Comparison of ENCODE assay signal across 15 cellular contexts in genomic region chr5:172428224-172429166, GRCh38. TPM values are rescaled to one million over a fixed set of nuclear protein-coding genes. Genes with fewer than 3 reads are reported as not detected.
DNase-seq lines count a peak whose midpoint lies in the region; ATAC-seq and TF ChIP-seq lines count a peak whose summit lies in the region.
"Had no signal": no experiment of that assay in that cellular context is flagged by ENCODE, and none has a peak within 500 bp of the region (broad histone marks: within the 10 kb centered on the region; RNA-seq: fewer than 3 reads in every experiment).

No MANE protein-coding gene starts in this region.

- peaks cover 0 to 63% (median 0%) of the 10 kb centered on the region in 11 experiments; a peak in 2 of 22 replicates for H4K20me1 ChIP-seq in BLaER1 treated with 17β-estradiol and CSF1 and Interleukin-3, amounts not matched to agents 10 nM and 100 nM

- H3K4me3 ChIP-seq in BLaER1 treated with 17β-estradiol and CSF1 and Interleukin-3, amounts not matched to agents 10 nM and 100 nM, result peak overlapping the region in 5 of 10 experiments; percentile 0 to 22 (median 10); a peak in 6 of 20 replicates
- no peak overlapping the region for H3K4me3 ChIP-seq in breast epithelium
- no peak overlapping the region for H3K4me3 ChIP-seq in left lung
- no peak overlapping the region for H3K4me3 ChIP-seq in skin epidermis
- no peak overlapping the region for H3K4me3 ChIP-seq in brain microvascular endothelial cell (ENCODE audit: low read depth, low read length)
- H3K4me3 ChIP-seq: K562 had no signal

- H3K36me3 ChIP-seq in BLaER1 treated with 17β-estradiol and CSF1 and Interleukin-3, amounts not matched to agents 10 nM and 100 nM, result peaks cover 0 to 57% (median 5%) of the 10 kb centered on the region in 11 experiments; a peak in 11 of 22 replicates
- H3K36me3 ChIP-seq in breast epithelium (no peaks in the 10 kb centered on the region), left lung (no peaks in the 10 kb centered on the region), brain microvascular endothelial cell (replicated peaks) (no peaks in the 10 kb centered on the region)

- H3K9ac ChIP-seq in BLaER1 treated with 17β-estradiol and CSF1 and Interleukin-3, amounts not matched to agents 10 nM and 100 nM, result peak overlapping the region; percentile 13 to 77 (median 65); a peak in 20 of 22 replicates

- intact Hi-C loops in breast epithelium (cut with DNase I; ENCODE audit: low total_unique reads), result no loop called here
- intact Hi-C loops in left lung (cut with DNase I), result no loop called here

- H3K4me1 ChIP-seq in BLaER1 treated with 17β-estradiol and CSF1 and Interleukin-3, amounts not matched to agents 10 nM and 100 nM, result peaks cover 28 to 91% (median 84%) of the 10 kb centered on the region in 10 experiments
- H3K4me1 ChIP-seq in breast epithelium, result peaks cover 10 to 26% of the 10 kb centered on the region in 2 donors
- peaks cover 20 to 67% of the 10 kb centered on the region in 2 donors for H3K4me1 ChIP-seq in left lung

- H3K9me3 ChIP-seq in BLaER1 treated with 17β-estradiol and CSF1 and Interleukin-3, amounts not matched to agents 10 nM and 100 nM (replicated peaks in 1 of 11), result peaks cover 0 to 22% (median 6%) of the 10 kb centered on the region in 11 experiments; a peak in 7 of 22 replicates
- H3K9me3 ChIP-seq in breast epithelium (no peaks in the 10 kb centered on the region), left lung (no peaks in the 10 kb centered on the region)

- H3K27me3 ChIP-seq in BLaER1 treated with 17β-estradiol and CSF1 and Interleukin-3, amounts not matched to agents 10 nM and 100 nM, result no peaks in the 10 kb centered on the region
- no peaks in the 10 kb centered on the region for H3K27me3 ChIP-seq in breast epithelium
- H3K27me3 ChIP-seq in left lung, result no peaks in the 10 kb centered on the region
- no peaks in the 10 kb centered on the region for H3K27me3 ChIP-seq in brain microvascular endothelial cell (replicated peaks)

- TF ChIP-seq POLR2A in breast epithelium (IDR thresholded peaks at IDR 0.05), result no peak

- no peak for DNase-seq in breast epithelium (ENCODE audit: low spot score in 2 of 2)
- no peak for DNase-seq in left lung
- no peak for DNase-seq in brain microvascular endothelial cell
- no peak for DNase-seq in NAMALWA (ENCODE audit: low spot score)
- DNase-seq: activated CD8-positive, alpha-beta T cell treated with anti-CD3 and anti-CD28 coated beads, Interleukin-2, amount 10 ng/mL, durations not matched to agents 7 days and 5 days; activated effector memory CD4-positive, alpha-beta T cell treated with anti-CD3 and anti-CD28 coated beads, Interleukin-2, amount 50 U/mL, for 16 hours; DMS79 treated with DMSO at 0.1 percent for 48 hours; naive B cell; NCI-H146; NCI-H526 treated with DMSO at 0.1 percent for 48 hours had no signal

- TF ChIP-seq CTCF in breast epithelium (IDR thresholded peaks at IDR 0.05) (no peak), left lung (IDR thresholded peaks at IDR 0.05) (no peak), brain microvascular endothelial cell (IDR thresholded peaks at IDR 0.05; ENCODE audit: low read depth, low read length, missing control alignments) (no peak)

- peak overlapping the region; percentile 35 to 88 (median 81) for H3K27ac ChIP-seq in BLaER1 treated with 17β-estradiol and CSF1 and Interleukin-3, amounts not matched to agents 10 nM and 100 nM
- peak overlapping the region; percentile 91 to 95 for H3K27ac ChIP-seq in breast epithelium
- H3K27ac ChIP-seq in left lung, result peak overlapping the region; percentile 74 to 81
- H3K27ac ChIP-seq in skin epidermis, result peak overlapping the region in 19 of 21 experiments; percentile 19 to 81 (median 59)
- H3K27ac ChIP-seq in brain microvascular endothelial cell, result no peak overlapping the region

- in situ Hi-C loops in brain microvascular endothelial cell (cut with HindIII; ENCODE audit: low pct_ligation_motif_present, low sequenced_read_pairs), result no loop called here

- ATAC-seq in left lung (no peak), GM19351 (IDR thresholded peaks at IDR 0.05; ENCODE audit: unreplicated experiment) (no peak), GM21825 (IDR thresholded peaks at IDR 0.05; ENCODE audit: unreplicated experiment) (no peak)
- ATAC-seq: activated CD8-positive, alpha-beta T cell treated with anti-CD3 and anti-CD28 coated beads, Interleukin-2, amount 10 ng/mL, durations not matched to agents 7 days and 5 days; K562 had no signal

- H3K4me2 ChIP-seq in BLaER1 treated with 17β-estradiol and CSF1 and Interleukin-3, amounts not matched to agents 10 nM and 100 nM, result peak overlapping the region; percentile 78 to 98 (median 87)

RNA-seq across cellular contexts. Expression of gene SH3PXD2B, which starts 25.8 kb away (rescaled TPM):
- total RNA-seq in breast epithelium, result 100 to 1,000 TPM in 1 of 3 donors, 10 to 100 TPM in 2; 35.3 to 118 (median 43.9) TPM
- 10 to 100 TPM; 50.7 to 57.5 TPM for total RNA-seq in left lung
